In the genomic region with DNA sequence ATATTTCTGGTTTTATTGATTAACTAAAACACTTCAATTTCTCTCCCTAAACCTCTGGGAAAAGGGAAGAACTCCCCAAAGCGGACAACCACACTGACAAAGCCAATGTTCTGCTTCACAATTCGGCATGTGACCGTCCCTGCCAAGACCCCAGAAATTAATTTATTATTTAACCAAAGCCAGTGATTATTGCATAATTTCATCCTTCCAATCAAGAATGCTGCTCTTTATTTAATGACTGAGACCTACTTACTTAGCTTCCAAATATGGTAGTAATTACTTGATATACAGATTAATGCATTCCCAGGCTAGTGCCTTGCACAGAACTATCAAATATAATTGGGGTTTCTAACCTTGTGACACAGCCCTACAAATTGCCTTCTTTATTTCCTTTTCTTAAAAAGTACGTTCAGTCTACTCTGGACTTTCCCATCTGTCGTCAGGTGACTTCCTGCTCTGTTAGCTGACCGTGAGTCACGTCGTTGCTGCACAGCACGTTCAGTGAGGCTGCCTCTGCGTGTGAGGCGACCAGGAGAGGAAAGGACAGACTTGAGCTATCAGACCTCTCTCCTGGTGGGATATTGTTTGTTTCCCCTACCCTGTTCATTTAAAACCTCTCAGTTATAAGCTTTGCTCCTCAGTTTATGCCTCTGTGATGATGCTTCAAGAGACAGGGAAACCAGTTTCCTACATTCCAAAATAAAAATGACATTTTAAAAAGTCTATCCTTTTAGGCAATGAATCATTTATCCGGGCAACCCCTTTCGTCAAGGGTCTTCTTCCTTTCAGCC, we compare ENCODE assay signal across 8 cellular contexts. TPM values are rescaled to one million over a fixed set of nuclear protein-coding genes. Genes with fewer than 3 reads are reported as not detected.
DNase-seq lines count a peak whose midpoint lies in the region; ATAC-seq and TF ChIP-seq lines count a peak whose summit lies in the region.

No MANE protein-coding gene starts in this region.

- CTCF ChIA-PET in WTC11 (lab: Charles Lee), result interaction anchor here (1.6 kb wide), 1 partner anchor 11 kb away, joined by 6 read pairs; no protein-coding TSS in a partner anchor

- no peaks in the 10 kb centered on the region for H3K9me3 Mint-ChIP-seq in WTC11

- peak overlapping the region; percentile 38; the same call in 1 of the 2 replicates for H3K27ac Mint-ChIP-seq in WTC11

- ATAC-seq in GM21576 (IDR thresholded peaks at IDR 0.05; ENCODE audit: unreplicated experiment) (peak; percentile 96), WTC11 (peak; percentile 36)

- DNase-seq in GF-D8 (lab: John Stamatoyannopoulos, UW), result peak; percentile 30
- DNase-seq in WTC11 (ENCODE audit: low spot score), result no peak
- DNase-seq in T47D (ENCODE audit: low read depth in 1 of 2, low spot score in 1 of 2), result peak; percentile 26 to 44
- peak; percentile 88 to 94 for DNase-seq in lower leg skin (ENCODE audit: low spot score in 2 of 2)
- peak; percentile 74 to 77 for DNase-seq in stimulated activated CD8-positive, alpha-beta memory T cell treated with anti-CD3 and anti-CD28 coated beads, Interleukin-15, amount 100 ng/mL, for 48 hours (ENCODE audit: low read depth in 2 of 2)
- no peak for DNase-seq in COR-L47 (lab: John Stamatoyannopoulos, UW)

- in situ Hi-C loops in T47D (cut with HindIII; ENCODE audit: low pct_unique_long_range_greater_than_20kb, low sequenced_read_pairs), result no loop called here

- WGBS in lower leg skin, 2 donors, result 20 to 27% methylated on average over 13 of the region's 13 CpGs

- TF ChIP-seq RAD21 in Ishikawa (IDR thresholded peaks at IDR 0.05; ENCODE audit: low read depth), result no peak

- intact Hi-C loops in lower leg skin (cut with DNase I; ENCODE audit: low total_unique reads), result no loop called here

- no peak overlapping the region for H3K4me3 Mint-ChIP-seq in WTC11

- peaks cover 6% of the 10 kb centered on the region; the same call in 1 of the 2 replicates for H3K4me1 Mint-ChIP-seq in WTC11

- no peaks in the 10 kb centered on the region for H3K36me3 Mint-ChIP-seq in WTC11

- POLR2A ChIA-PET in WTC11 (lab: Charles Lee), result no interaction called here

- TF ChIP-seq POLR2A in lower leg skin (IDR thresholded peaks at IDR 0.05), result no peak

- TF ChIP-seq CTCF in WTC11 (IDR thresholded peaks at IDR 0.05) (no peak), lower leg skin (IDR thresholded peaks at IDR 0.05) (no peak)

- TF ChIP-seq EP300 in Ishikawa (IDR thresholded peaks at IDR 0.05; ENCODE audit: borderline replicate concordance), result no peak

- H3K4me3 ChIP-seq in lower leg skin (ENCODE audit: low read depth, poor library complexity, severe bottlenecking), result no peak overlapping the region

- H3K27me3 Mint-ChIP-seq in WTC11 (ENCODE audit: low read depth), result no peaks in the 10 kb centered on the region

TF ChIP-seq in Ishikawa, 13 proteins besides CTCF, POLR2A, EP300 and RAD21:
- TF ChIP-seq CEBPB (IDR thresholded peaks at IDR 0.05) (no peak), TEAD4 (IDR thresholded peaks at IDR 0.05) (no peak), FOXM1 (IDR thresholded peaks at IDR 0.05; ENCODE audit: borderline replicate concordance, low read depth) (no peak)
- TF ChIP-seq, protein P1, sequence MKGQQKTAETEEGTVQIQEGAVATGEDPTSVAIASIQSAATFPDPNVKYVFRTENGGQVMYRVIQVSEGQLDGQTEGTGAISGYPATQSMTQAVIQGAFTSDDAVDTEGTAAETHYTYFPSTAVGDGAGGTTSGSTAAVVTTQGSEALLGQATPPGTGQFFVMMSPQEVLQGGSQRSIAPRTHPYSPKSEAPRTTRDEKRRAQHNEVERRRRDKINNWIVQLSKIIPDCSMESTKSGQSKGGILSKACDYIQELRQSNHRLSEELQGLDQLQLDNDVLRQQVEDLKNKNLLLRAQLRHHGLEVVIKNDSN (IDR thresholded peaks at IDR 0.05), result peak; percentile 14; the same call in 1 of the 2 replicates
- TF ChIP-seq, protein P2, sequence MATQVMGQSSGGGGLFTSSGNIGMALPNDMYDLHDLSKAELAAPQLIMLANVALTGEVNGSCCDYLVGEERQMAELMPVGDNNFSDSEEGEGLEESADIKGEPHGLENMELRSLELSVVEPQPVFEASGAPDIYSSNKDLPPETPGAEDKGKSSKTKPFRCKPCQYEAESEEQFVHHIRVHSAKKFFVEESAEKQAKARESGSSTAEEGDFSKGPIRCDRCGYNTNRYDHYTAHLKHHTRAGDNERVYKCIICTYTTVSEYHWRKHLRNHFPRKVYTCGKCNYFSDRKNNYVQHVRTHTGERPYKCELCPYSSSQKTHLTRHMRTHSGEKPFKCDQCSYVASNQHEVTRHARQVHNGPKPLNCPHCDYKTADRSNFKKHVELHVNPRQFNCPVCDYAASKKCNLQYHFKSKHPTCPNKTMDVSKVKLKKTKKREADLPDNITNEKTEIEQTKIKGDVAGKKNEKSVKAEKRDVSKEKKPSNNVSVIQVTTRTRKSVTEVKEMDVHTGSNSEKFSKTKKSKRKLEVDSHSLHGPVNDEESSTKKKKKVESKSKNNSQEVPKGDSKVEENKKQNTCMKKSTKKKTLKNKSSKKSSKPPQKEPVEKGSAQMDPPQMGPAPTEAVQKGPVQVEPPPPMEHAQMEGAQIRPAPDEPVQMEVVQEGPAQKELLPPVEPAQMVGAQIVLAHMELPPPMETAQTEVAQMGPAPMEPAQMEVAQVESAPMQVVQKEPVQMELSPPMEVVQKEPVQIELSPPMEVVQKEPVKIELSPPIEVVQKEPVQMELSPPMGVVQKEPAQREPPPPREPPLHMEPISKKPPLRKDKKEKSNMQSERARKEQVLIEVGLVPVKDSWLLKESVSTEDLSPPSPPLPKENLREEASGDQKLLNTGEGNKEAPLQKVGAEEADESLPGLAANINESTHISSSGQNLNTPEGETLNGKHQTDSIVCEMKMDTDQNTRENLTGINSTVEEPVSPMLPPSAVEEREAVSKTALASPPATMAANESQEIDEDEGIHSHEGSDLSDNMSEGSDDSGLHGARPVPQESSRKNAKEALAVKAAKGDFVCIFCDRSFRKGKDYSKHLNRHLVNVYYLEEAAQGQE (IDR thresholded peaks at IDR 0.05; ENCODE audit: low read depth), result no peak

TF ChIP-seq in WTC11, 78 proteins besides CTCF, POLR2A, EP300 and RAD21:
- TF ChIP-seq, protein P3, sequence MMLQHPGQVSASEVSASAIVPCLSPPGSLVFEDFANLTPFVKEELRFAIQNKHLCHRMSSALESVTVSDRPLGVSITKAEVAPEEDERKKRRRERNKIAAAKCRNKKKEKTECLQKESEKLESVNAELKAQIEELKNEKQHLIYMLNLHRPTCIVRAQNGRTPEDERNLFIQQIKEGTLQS (CRISPR knock-in tag; conservative IDR thresholded peaks at IDR 0.05), result no peak
- TF ChIP-seq ZNF317 (CRISPR knock-in tag; IDR thresholded peaks at IDR 0.05; ENCODE audit: borderline replicate concordance, low read depth) (no peak), SMAD4 (CRISPR knock-in tag; IDR thresholded peaks at IDR 0.05) (no peak), GABPB1 (CRISPR knock-in tag; IDR thresholded peaks at IDR 0.05) (peak; percentile 62; the same call in 1 of the 2 replicates)
- TF ChIP-seq, protein P4, sequence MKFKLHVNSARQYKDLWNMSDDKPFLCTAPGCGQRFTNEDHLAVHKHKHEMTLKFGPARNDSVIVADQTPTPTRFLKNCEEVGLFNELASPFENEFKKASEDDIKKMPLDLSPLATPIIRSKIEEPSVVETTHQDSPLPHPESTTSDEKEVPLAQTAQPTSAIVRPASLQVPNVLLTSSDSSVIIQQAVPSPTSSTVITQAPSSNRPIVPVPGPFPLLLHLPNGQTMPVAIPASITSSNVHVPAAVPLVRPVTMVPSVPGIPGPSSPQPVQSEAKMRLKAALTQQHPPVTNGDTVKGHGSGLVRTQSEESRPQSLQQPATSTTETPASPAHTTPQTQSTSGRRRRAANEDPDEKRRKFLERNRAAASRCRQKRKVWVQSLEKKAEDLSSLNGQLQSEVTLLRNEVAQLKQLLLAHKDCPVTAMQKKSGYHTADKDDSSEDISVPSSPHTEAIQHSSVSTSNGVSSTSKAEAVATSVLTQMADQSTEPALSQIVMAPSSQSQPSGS (CRISPR knock-in tag; IDR thresholded peaks at IDR 0.05; ENCODE audit: borderline replicate concordance, low read depth), result no peak
TF ChIP-seq in WTC11: peak in this region for 1.

RNA-seq across cellular contexts. Expression of a gene that starts 55.7 kb away (rescaled TPM):
- 3.0 to 4.7 TPM (median 4.2 TPM) in 3 replicates for total RNA-seq in WTC11 (2021)
- 10 to 100 TPM; 13.4 to 29.9 (median 26.2) TPM for total RNA-seq in lower leg skin

Comparison
In these comparisons a context has a peak if more than half of its experiments do, and no peak if none do; other contexts are left out.
1. DNase-seq: peak in GF-D8 (single experiment), T47D (2 of 2), lower leg skin (2 of 2) and stimulated activated CD8-positive, alpha-beta memory T cell treated with anti-CD3 and anti-CD28 coated beads, Interleukin-15, amount 100 ng/mL, for 48 hours (2 of 2); none in WTC11 (single experiment) and COR-L47 (single experiment).